Comparison of ENCODE assay signal across 8 cellular contexts in the genomic region with DNA sequence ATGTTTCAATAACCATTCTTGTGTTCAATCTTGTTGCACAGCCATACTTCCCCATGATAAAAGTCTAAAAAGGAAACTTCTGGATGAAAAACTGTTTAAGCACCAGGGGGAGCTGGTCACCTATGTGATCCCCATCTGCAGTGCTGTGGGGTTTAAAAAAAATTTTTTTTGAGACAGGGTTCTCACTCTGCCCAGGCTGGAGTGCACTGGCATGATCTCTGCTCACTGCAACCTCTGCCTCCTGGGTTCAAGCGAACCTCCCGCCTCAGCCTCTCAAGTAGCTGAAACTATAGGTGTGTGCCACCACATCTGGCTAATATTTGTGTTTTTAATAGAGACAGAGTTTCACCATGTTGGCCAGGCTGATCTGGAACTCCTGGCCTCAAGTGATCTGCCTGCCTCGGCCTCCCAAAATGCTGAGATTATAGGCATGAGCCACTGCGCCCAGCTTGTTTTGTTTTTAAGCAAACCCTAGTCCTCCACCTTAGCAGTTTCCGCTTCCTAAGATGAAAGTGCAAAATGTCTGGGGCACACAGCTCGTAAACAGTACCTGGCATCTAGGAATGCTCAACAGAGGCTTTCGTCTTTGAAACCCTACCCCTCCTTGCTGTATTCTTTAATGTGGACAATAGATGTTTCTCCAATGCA. TPM values are rescaled to one million over a fixed set of nuclear protein-coding genes. Genes with fewer than 3 reads are reported as not detected.
DNase-seq lines count a peak whose midpoint lies in the region; ATAC-seq and TF ChIP-seq lines count a peak whose summit lies in the region.

No MANE protein-coding gene starts in this region.

- H3K4me2 ChIP-seq in SK-N-SH = no peak overlapping the region

- no peaks in the 10 kb centered on the region for H3K79me2 ChIP-seq in SK-N-SH (ENCODE audit: insufficient read depth)

- no peaks in the 10 kb centered on the region for H3K9me3 ChIP-seq in SK-N-SH

- TF ChIP-seq CTCF in SK-N-SH (IDR thresholded peaks at IDR 0.05) = peak; percentile 72

- peak; percentile 6 for DNase-seq in COLO668 (lab: John Stamatoyannopoulos, UW; ENCODE audit: unreplicated experiment)
- DNase-seq in HuH-7 (ENCODE audit: low spot score) = peak; percentile 28
- peak; percentile 65 for DNase-seq in SK-N-SH
- DNase-seq in central memory CD4-positive, alpha-beta T cell = peak; percentile 36
- DNase-seq in midbrain (lab: John Stamatoyannopoulos, UW) = peak; percentile 24
- no peak for DNase-seq in occipital lobe (lab: John Stamatoyannopoulos, UW)
- no peak for DNase-seq in globus pallidus (ENCODE audit: low spot score)

- ATAC-seq in GM18909 (IDR thresholded peaks at IDR 0.05; ENCODE audit: poor library complexity, unreplicated experiment) = peak; percentile 81

- peak; percentile 87 for TF ChIP-seq RAD21 in SK-N-SH (IDR thresholded peaks at IDR 0.05; ENCODE audit: low read length)

- no peaks in the 10 kb centered on the region for H3K27me3 ChIP-seq in SK-N-SH (ENCODE audit: insufficient read depth)

- no peak for TF ChIP-seq EP300 in SK-N-SH (IDR thresholded peaks at IDR 0.05; ENCODE audit: borderline replicate concordance in 1 of 2, low read depth in 1 of 2, low read length in 1 of 2)

- CTCF ChIA-PET in SK-N-SH (lab: Yijun Ruan, JAX) = interaction anchor here (0.7 to 3.5 kb wide), 27 partner anchors 9 to 1243 kb away, joined by 3 to 39 read pairs (median 4); a partner anchor contains a TSS

- H4K20me1 ChIP-seq in SK-N-SH (ENCODE audit: insufficient read depth) = no peaks in the 10 kb centered on the region

- H3K27ac ChIP-seq in SK-N-SH (ENCODE audit: low read depth in 2 of 2, low read length in 1 of 2) = no peak overlapping the region

- POLR2A ChIA-PET in SK-N-SH (lab: Yijun Ruan, JAX) = no interaction called here

- H3K9me2 ChIP-seq in SK-N-SH = no peaks in the 10 kb centered on the region

- no peak overlapping the region for H3K9ac ChIP-seq in SK-N-SH

- H3K36me3 ChIP-seq in SK-N-SH (replicated peaks in 1 of 2; ENCODE audit: control insufficient read depth in 1 of 2, insufficient read depth in 2 of 2, low read length in 1 of 2) = no peaks in the 10 kb centered on the region

- no peaks in the 10 kb centered on the region for H3F3A ChIP-seq in SK-N-SH (replicated peaks; ENCODE audit: insufficient read depth)

- no peak overlapping the region for H2AFZ ChIP-seq in SK-N-SH (ENCODE audit: low read depth)

- no peak overlapping the region for H3K4me3 ChIP-seq in SK-N-SH (ENCODE audit: low read depth in 2 of 2, low read length in 1 of 2)

- 83% methylated on average over 7 of the region's 7 CpGs for WGBS in SK-N-SH (ENCODE audit: low lambda C conversion rate)

- H3K4me1 ChIP-seq in SK-N-SH (ENCODE audit: control insufficient read depth in 1 of 2, insufficient read depth in 2 of 2, low read depth in 1 of 2, low read length in 1 of 2) = no peaks in the 10 kb centered on the region

TF ChIP-seq in SK-N-SH, 30 proteins besides CTCF, POLR2A, EP300 and RAD21:
- TF ChIP-seq MEF2A (IDR thresholded peaks at IDR 0.05; ENCODE audit: borderline replicate concordance, low read depth) (no peak), RCOR1 (IDR thresholded peaks at IDR 0.05; ENCODE audit: low read length) (no peak), SMC3 (IDR thresholded peaks at IDR 0.05; ENCODE audit: low read depth, low read length) (peak; percentile 74)

RNA-seq across cellular contexts. Expression of a gene that starts 25.4 kb away (rescaled TPM):
- 9.7 and 12.8 TPM in 2 replicates for polyA plus RNA-seq in SK-N-SH (2012; rRNA removed)
- polyA plus RNA-seq in SK-N-SH (2012; cell fraction: cytosol; rRNA removed) = 18.3 and 24.4 TPM in 2 replicates
- 6.3 and 12.2 TPM in 2 replicates for polyA plus RNA-seq in SK-N-SH (2012; cell fraction: nucleus; rRNA removed)
- 104 TPM for total RNA-seq in occipital lobe

Comparison
In these comparisons a context has a peak if more than half of its experiments do, and no peak if none do; other contexts are left out.
1. DNase-seq: peak in COLO668 (single experiment), HuH-7 (single experiment), SK-N-SH (single experiment), central memory CD4-positive, alpha-beta T cell (single experiment) and midbrain (single experiment); none in occipital lobe (single experiment) and globus pallidus (single experiment).